Comparison of ENCODE assay signal across 9 cellular contexts in the genomic region with DNA sequence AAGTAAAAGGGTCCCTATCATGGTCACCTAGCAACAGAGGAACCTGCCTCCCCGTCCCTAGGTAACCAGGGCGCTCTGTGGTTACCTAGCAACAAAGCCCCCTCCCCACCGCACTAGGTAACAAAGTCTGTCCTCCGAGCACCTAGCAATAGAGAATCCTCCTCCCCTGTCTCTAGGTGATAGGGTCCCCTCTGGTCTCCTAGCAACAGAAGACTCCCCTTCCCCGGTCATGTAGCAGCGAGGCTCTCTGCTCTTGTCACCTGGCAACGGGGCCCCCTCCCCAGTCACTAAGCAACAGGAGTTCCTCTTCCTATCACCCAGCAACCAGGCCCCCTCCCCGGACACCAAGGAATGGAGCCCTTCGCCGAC. TPM values are rescaled to one million over a fixed set of nuclear protein-coding genes. Genes with fewer than 3 reads are reported as not detected.
DNase-seq lines count a peak whose midpoint lies in the region; ATAC-seq, FAIRE-seq and TF ChIP-seq lines count a peak whose summit lies in the region.
"Had no signal": no experiment of that assay in that cellular context is flagged by ENCODE, and none has a peak within 500 bp of the region (broad histone marks: within the 10 kb centered on the region; RNA-seq: fewer than 3 reads in every experiment).

No MANE protein-coding gene starts in this region.

- TF ChIP-seq POLR2A in endothelial cell of umbilical vein (IDR thresholded peaks at IDR 0.05; ENCODE audit: low read depth, low read length): no peak

- CTCF ChIA-PET in OCI-LY7 (lab: Charles Lee; ENCODE audit: unreplicated experiment): no interaction called here
- CTCF ChIA-PET in endothelial cell of umbilical vein (lab: Charles Lee): interaction anchor here (0.8 to 1.7 kb wide), 7 partner anchors 19 to 273 kb away, joined by 3 to 10 read pairs (median 4); no protein-coding TSS in a partner anchor

- no peaks in the 10 kb centered on the region for H3K27me3 ChIP-seq in endothelial cell of umbilical vein (ENCODE audit: control insufficient read depth in 2 of 2, insufficient read depth in 2 of 2, low read length in 2 of 2)

- peak overlapping the region; percentile 48; the same call in 1 of the 2 replicates for H2AFZ ChIP-seq in OCI-LY7 (ENCODE audit: low read length)
- peak overlapping the region; percentile 44 for H2AFZ ChIP-seq in endothelial cell of umbilical vein (ENCODE audit: low read depth, low read length)

- intact Hi-C loops in OCI-LY7 (cut with micrococcal nuclease; ENCODE audit: unreplicated experiment): no loop called here
- intact Hi-C loops in endothelial cell of umbilical vein (cut with micrococcal nuclease): loop anchor here (1.0 to 2.0 kb wide), 7 partner anchors 34 to 598 kb away; a partner anchor contains a TSS

- peaks cover 8% of the 10 kb centered on the region for H3K4me1 Mint-ChIP-seq in activated T-cell treated with anti-CD3 and anti-CD28 coated beads, Interleukin-2, amount 50 U/mL, for 4 hours (ENCODE audit: low read depth)

- POLR2A ChIA-PET in OCI-LY7 (lab: Charles Lee): no interaction called here
- POLR2A ChIA-PET in endothelial cell of umbilical vein (lab: Charles Lee): interaction anchor here (0.6 to 1.0 kb wide), 3 partner anchors 50 to 181 kb away, joined by 3 to 5 read pairs (median 4); a partner anchor contains a TSS

- H4K20me1 ChIP-seq in OCI-LY7 (ENCODE audit: insufficient read depth, low read length) (no peaks in the 10 kb centered on the region), endothelial cell of umbilical vein (replicated peaks; ENCODE audit: control insufficient read depth, extremely low read depth, insufficient read depth, low read length) (no peaks in the 10 kb centered on the region)

- H3K9me3 ChIP-seq in OCI-LY7 (ENCODE audit: low read length): no peaks in the 10 kb centered on the region
- no peaks in the 10 kb centered on the region for H3K9me3 ChIP-seq in endothelial cell of umbilical vein (replicated peaks; ENCODE audit: control insufficient read depth, insufficient read depth, low read length)

- H3K9me2 ChIP-seq in OCI-LY7 (ENCODE audit: insufficient read depth, low read length): no peaks in the 10 kb centered on the region

- peaks cover 3% of the 10 kb centered on the region for H3K36me3 Mint-ChIP-seq in activated T-cell treated with anti-CD3 and anti-CD28 coated beads, Interleukin-2, amount 50 U/mL, for 4 hours (ENCODE audit: insufficient read depth)

- no peaks in the 10 kb centered on the region for H3K9me1 ChIP-seq in endothelial cell of umbilical vein (replicated peaks; ENCODE audit: control insufficient read depth, extremely low read depth, insufficient read depth, low read length)

- no peak for DNase-seq in activated T-cell treated with anti-CD3 and anti-CD28 coated beads, Interleukin-2, amount 50 U/mL, for 4 hours
- DNase-seq in activated T-cell treated with anti-CD3 and anti-CD28 coated beads, Interleukin-2, amount 50 U/mL, for 1 hour: no peak
- no peak for DNase-seq in OCI-LY7 (ENCODE audit: low spot score)
- no peak for DNase-seq in endothelial cell of umbilical vein (ENCODE audit: low read depth, low spot score)
- DNase-seq in omental fat pad (ENCODE audit: low spot score): no peak

- H3K36me3 ChIP-seq in OCI-LY7 (ENCODE audit: insufficient read depth, low read length) (no peaks in the 10 kb centered on the region), endothelial cell of umbilical vein (ENCODE audit: control insufficient read depth in 2 of 2, extremely low read depth in 1 of 2, insufficient read depth in 2 of 2, low read length in 2 of 2) (no peaks in the 10 kb centered on the region)

- dilution Hi-C loops in endothelial cell of umbilical vein (cut with MboI; ENCODE audit: extremely low pct_ligation_motif_present, low sequenced_read_pairs): no loop called here

- peak overlapping the region; percentile 95 for H3K4me3 Mint-ChIP-seq in activated T-cell treated with anti-CD3 and anti-CD28 coated beads, Interleukin-2, amount 50 U/mL, for 4 hours

- peak overlapping the region; percentile 81 for H3K4me2 ChIP-seq in OCI-LY7 (ENCODE audit: low read length)
- peak overlapping the region; percentile 92 for H3K4me2 ChIP-seq in endothelial cell of umbilical vein (ENCODE audit: insufficient read depth, low read length)

- FAIRE-seq in endothelial cell of umbilical vein (lab: Jason Lieb, UNC): no peak

- H3K4me3 ChIP-seq in OCI-LY7 (ENCODE audit: low read depth, low read length, poor library complexity, severe bottlenecking) (peak overlapping the region; percentile 72), endothelial cell of umbilical vein (replicated peaks in 1 of 3; ENCODE audit: insufficient read depth in 1 of 3, low read depth in 1 of 3, low read length in 3 of 3) (peak overlapping the region; percentile 56 to 76 (median 75))

- H3K79me2 ChIP-seq in OCI-LY7 (ENCODE audit: insufficient read depth, low read depth, low read length): no peaks in the 10 kb centered on the region
- no peaks in the 10 kb centered on the region for H3K79me2 ChIP-seq in endothelial cell of umbilical vein (ENCODE audit: control insufficient read depth, insufficient read depth, low read length)

- no peak for ATAC-seq in activated T-cell treated with anti-CD3 and anti-CD28 coated beads, Interleukin-2, amount 50 U/mL, for 4 hours
- peak; percentile 1 for ATAC-seq in omental fat pad (ENCODE audit: low FRiP score)
- ATAC-seq in GM21390 (IDR thresholded peaks at IDR 0.05; ENCODE audit: unreplicated experiment): no peak
- no peak for ATAC-seq in GM21528 (IDR thresholded peaks at IDR 0.05; ENCODE audit: low FRiP score, unreplicated experiment)
- ATAC-seq in HG02798 (IDR thresholded peaks at IDR 0.05; ENCODE audit: poor library complexity, unreplicated experiment): no peak

- no peaks in the 10 kb centered on the region for H3K9me3 Mint-ChIP-seq in activated T-cell treated with anti-CD3 and anti-CD28 coated beads, Interleukin-2, amount 50 U/mL, for 4 hours

- H3K9ac ChIP-seq in endothelial cell of umbilical vein (replicated peaks; ENCODE audit: extremely low read depth, insufficient read depth, low read length): peak overlapping the region; percentile 92

- BruUV-seq in OCI-LY7 (replicated peaks; lab: Mats Ljungman, UMichigan): no TSS peak
- BruUV-seq in endothelial cell of umbilical vein (replicated peaks; lab: Mats Ljungman, UMichigan): no TSS peak

- TF ChIP-seq CTCF in OCI-LY7 (conservative IDR thresholded peaks at IDR 0.05; ENCODE audit: low read length) (no peak), endothelial cell of umbilical vein (IDR thresholded peaks at IDR 0.05; ENCODE audit: extremely low read depth in 1 of 2, insufficient read depth in 1 of 2, low read depth in 1 of 2, low read length in 2 of 2) (no peak), omental fat pad (IDR thresholded peaks at IDR 0.05) (no peak)

- peaks cover 12% of the 10 kb centered on the region for H3K4me1 ChIP-seq in OCI-LY7 (ENCODE audit: insufficient read depth, low read length, poor library complexity, severe bottlenecking)
- peaks cover 7% of the 10 kb centered on the region for H3K4me1 ChIP-seq in endothelial cell of umbilical vein (ENCODE audit: control insufficient read depth, extremely low read depth, insufficient read depth, low read length)

- H3K27me3 Mint-ChIP-seq in activated T-cell treated with anti-CD3 and anti-CD28 coated beads, Interleukin-2, amount 50 U/mL, for 4 hours (ENCODE audit: low read depth): peaks cover 6% of the 10 kb centered on the region

- H3K27ac ChIP-seq in OCI-LY7 (ENCODE audit: low read depth, low read length, poor library complexity, severe bottlenecking) (peak overlapping the region; percentile 25), endothelial cell of umbilical vein (ENCODE audit: insufficient read depth, low read depth, low read length) (peak overlapping the region; percentile 39)

RNA-seq across cellular contexts. Expression of a gene that starts 0.3 kb away (rescaled TPM):
- total RNA-seq in activated T-cell treated with anti-CD3 and anti-CD28 coated beads, Interleukin-2, amount 50 U/mL, for 4 hours: 10 to 100 TPM; 51.7 to 59.4 (median 55.6) TPM
- 10.6 and 13.0 TPM in 2 replicates for total RNA-seq in OCI-LY7 (2014; rRNA removed; shearing (Covaris generic))
- total RNA-seq in OCI-LY7 (2022): 15.9 and 17.8 TPM in 2 replicates
- total RNA-seq in endothelial cell of umbilical vein: 33.8 and 37.4 TPM in 2 replicates
- polyA plus RNA-seq in endothelial cell of umbilical vein: 62.8 and 103 TPM in 2 replicates
- polyA plus RNA-seq in endothelial cell of umbilical vein (2011; cell fraction: cytosol; rRNA removed): 21.3 and 39.0 TPM in 2 replicates
- polyA plus RNA-seq in endothelial cell of umbilical vein (2011; cell fraction: nucleus; rRNA removed): 13.0 and 13.9 TPM in 2 replicates
- 20.5 and 47.5 TPM in 2 replicates for polyA plus RNA-seq in endothelial cell of umbilical vein (2012)
- 4.4 and 9.4 TPM in 2 replicates for polyA minus RNA-seq in endothelial cell of umbilical vein
- polyA minus RNA-seq in endothelial cell of umbilical vein (2011; cell fraction: cytosol; rRNA and poly(A)+ RNA removed): 16.5 TPM
- polyA minus RNA-seq in endothelial cell of umbilical vein (2011; cell fraction: nucleus; rRNA and poly(A)+ RNA removed): 3.7 and 4.0 TPM in 2 replicates
- total RNA-seq in omental fat pad: 10 to 100 TPM; 20.4 to 32.0 (median 23.0) TPM

RNA-seq across cellular contexts. Expression of a gene that starts 3.0 kb away (rescaled TPM):
- not detected for total RNA-seq in activated T-cell treated with anti-CD3 and anti-CD28 coated beads, Interleukin-2, amount 50 U/mL, for 4 hours
- total RNA-seq in OCI-LY7 (2014; rRNA removed; shearing (Covaris generic)): not detected in 2 replicates
- total RNA-seq in OCI-LY7 (2022) (not detected in 2 replicates), endothelial cell of umbilical vein (not detected in 2 replicates), omental fat pad (not detected)
- polyA plus RNA-seq in endothelial cell of umbilical vein: not detected in 2 replicates
- not detected in 2 replicates for polyA plus RNA-seq in endothelial cell of umbilical vein (2011; cell fraction: cytosol; rRNA removed)
- polyA plus RNA-seq in endothelial cell of umbilical vein (2011; cell fraction: nucleus; rRNA removed): not detected in 2 replicates
- polyA plus RNA-seq in endothelial cell of umbilical vein (2012): not detected in 2 replicates
- not detected in 2 replicates for polyA minus RNA-seq in endothelial cell of umbilical vein
- not detected for polyA minus RNA-seq in endothelial cell of umbilical vein (2011; cell fraction: cytosol; rRNA and poly(A)+ RNA removed)
- polyA minus RNA-seq in endothelial cell of umbilical vein (2011; cell fraction: nucleus; rRNA and poly(A)+ RNA removed): not detected in 2 replicates
- total RNA-seq: dermis microvascular lymphatic vessel endothelial cell had no signal

RNA-seq across cellular contexts. Expression of a gene that starts 34.0 kb away (rescaled TPM):
- total RNA-seq in activated T-cell treated with anti-CD3 and anti-CD28 coated beads, Interleukin-2, amount 50 U/mL, for 4 hours: under 1 TPM; 0.26 to 0.84 (median 0.66) TPM
- total RNA-seq in OCI-LY7 (2014; rRNA removed; shearing (Covaris generic)): 0.63 and 0.85 TPM in 2 replicates
- total RNA-seq in OCI-LY7 (2022): 0.59 and 1.00 TPM in 2 replicates
- 0.44 and 0.62 TPM in 2 replicates for total RNA-seq in endothelial cell of umbilical vein
- 0.65 and 0.76 TPM in 2 replicates for polyA plus RNA-seq in endothelial cell of umbilical vein
- polyA plus RNA-seq in endothelial cell of umbilical vein (2011; cell fraction: cytosol; rRNA removed): 0.23 and 0.45 TPM in 2 replicates
- 0.11 and 0.16 TPM in 2 replicates for polyA plus RNA-seq in endothelial cell of umbilical vein (2011; cell fraction: nucleus; rRNA removed)
- polyA plus RNA-seq in endothelial cell of umbilical vein (2012): 0.43 and 0.86 TPM in 2 replicates
- not detected in 2 replicates for polyA minus RNA-seq in endothelial cell of umbilical vein
- polyA minus RNA-seq in endothelial cell of umbilical vein (2011; cell fraction: cytosol; rRNA and poly(A)+ RNA removed): 7.6 TPM
- 0.48 TPM in 1 of 2 replicates, not detected in the other for polyA minus RNA-seq in endothelial cell of umbilical vein (2011; cell fraction: nucleus; rRNA and poly(A)+ RNA removed)
- total RNA-seq in omental fat pad: 1 to 10 TPM in 1 of 4 donors, not detected in 3; 1.1 TPM

RNA-seq across cellular contexts. Expression of a gene that starts 34.4 kb away (rescaled TPM):
- total RNA-seq in activated T-cell treated with anti-CD3 and anti-CD28 coated beads, Interleukin-2, amount 50 U/mL, for 4 hours: 100 to 1,000 TPM; 111 to 122 (median 117) TPM
- 44.4 and 45.2 TPM in 2 replicates for total RNA-seq in OCI-LY7 (2014; rRNA removed; shearing (Covaris generic))
- total RNA-seq in OCI-LY7 (2022): 37.5 and 39.1 TPM in 2 replicates
- 101 and 106 TPM in 2 replicates for total RNA-seq in endothelial cell of umbilical vein
- polyA plus RNA-seq in endothelial cell of umbilical vein: 111 and 141 TPM in 2 replicates
- polyA plus RNA-seq in endothelial cell of umbilical vein (2011; cell fraction: cytosol; rRNA removed): 68.0 and 101 TPM in 2 replicates
- polyA plus RNA-seq in endothelial cell of umbilical vein (2011; cell fraction: nucleus; rRNA removed): 35.8 and 36.7 TPM in 2 replicates
- 62.1 and 94.2 TPM in 2 replicates for polyA plus RNA-seq in endothelial cell of umbilical vein (2012)
- 27.7 and 34.0 TPM in 2 replicates for polyA minus RNA-seq in endothelial cell of umbilical vein
- polyA minus RNA-seq in endothelial cell of umbilical vein (2011; cell fraction: cytosol; rRNA and poly(A)+ RNA removed): 45.2 TPM
- polyA minus RNA-seq in endothelial cell of umbilical vein (2011; cell fraction: nucleus; rRNA and poly(A)+ RNA removed): 8.0 and 18.2 TPM in 2 replicates
- 10 to 100 TPM; 41.6 to 52.1 (median 47.5) TPM for total RNA-seq in omental fat pad

RNA-seq across cellular contexts. Expression of a gene that starts 57.6 kb away (rescaled TPM):
- not detected for total RNA-seq in activated T-cell treated with anti-CD3 and anti-CD28 coated beads, Interleukin-2, amount 50 U/mL, for 4 hours
- not detected in 2 replicates for total RNA-seq in OCI-LY7 (2014; rRNA removed; shearing (Covaris generic))
- 0.29 TPM in 1 of 2 replicates, not detected in the other for total RNA-seq in OCI-LY7 (2022)
- not detected in 2 replicates for total RNA-seq in endothelial cell of umbilical vein
- polyA plus RNA-seq in endothelial cell of umbilical vein: 0.08 and 0.10 TPM in 2 replicates
- 0.06 TPM in 1 of 2 replicates, not detected in the other for polyA plus RNA-seq in endothelial cell of umbilical vein (2011; cell fraction: cytosol; rRNA removed)
- not detected in 2 replicates for polyA plus RNA-seq in endothelial cell of umbilical vein (2011; cell fraction: nucleus; rRNA removed)
- polyA plus RNA-seq in endothelial cell of umbilical vein (2012): 0.13 and 0.33 TPM in 2 replicates
- 0.07 and 0.15 TPM in 2 replicates for polyA minus RNA-seq in endothelial cell of umbilical vein
- not detected for polyA minus RNA-seq in endothelial cell of umbilical vein (2011; cell fraction: cytosol; rRNA and poly(A)+ RNA removed)
- 0.14 TPM in 1 of 2 replicates, not detected in the other for polyA minus RNA-seq in endothelial cell of umbilical vein (2011; cell fraction: nucleus; rRNA and poly(A)+ RNA removed)
- 1 to 10 TPM in 3 of 4 donors, under 1 TPM in 1; 0.84 to 1.6 (median 1.4) TPM for total RNA-seq in omental fat pad
- total RNA-seq: dermis microvascular lymphatic vessel endothelial cell had no signal
